8 cellular contexts compared by ENCODE assay signal in genomic region chr12:2582631-2583616, GRCh38.
DNase-seq lines count a peak whose midpoint lies in the region; ATAC-seq and TF ChIP-seq lines count a peak whose summit lies in the region.

No MANE protein-coding gene starts in this region.

- TF ChIP-seq CTCF in HL-60 (IDR thresholded peaks at IDR 0.05; ENCODE audit: insufficient read depth, low read length) (peak; percentile 48), adrenal gland (IDR thresholded peaks at IDR 0.05) (peak; percentile 38 to 95 (median 75)), psoas muscle (IDR thresholded peaks at IDR 0.05) (peak; percentile 92)

- intact Hi-C loops in adrenal gland (cut with DNase I) (loop anchor here (5.0 to 10.0 kb wide), 4 partner anchors 526 to 948 kb away; partner anchors contain the start of gene CACNA1C (in 1 of the 2)), left cardiac atrium (cut with DNase I) (loop anchor here in 1 of 2 donors (10.0 kb wide), 2 partner anchors 188 to 548 kb away; no protein-coding TSS in a partner anchor), psoas muscle (cut with DNase I) (loop anchor here (1.0 to 10.0 kb wide), 4 partner anchors 278 to 526 kb away; no protein-coding TSS in a partner anchor)

- TF ChIP-seq POLR2A in adrenal gland (IDR thresholded peaks at IDR 0.05): no peak

- no peaks in the 10 kb centered on the region for H3K36me3 ChIP-seq in SJCRH30
- no peaks in the 10 kb centered on the region for H3K36me3 ChIP-seq in adrenal gland (replicated peaks in 1 of 2)
- H3K36me3 ChIP-seq in psoas muscle (ENCODE audit: insufficient read depth in 1 of 2, low read depth in 1 of 2): no peaks in the 10 kb centered on the region

- H3K9me3 ChIP-seq in SJCRH30 (replicated peaks): no peaks in the 10 kb centered on the region
- no peaks in the 10 kb centered on the region for H3K9me3 ChIP-seq in adrenal gland (replicated peaks in 1 of 3)
- no peaks in the 10 kb centered on the region for H3K9me3 ChIP-seq in psoas muscle

- no peak overlapping the region for H3K27ac ChIP-seq in HL-60 (replicated peaks)
- H3K27ac ChIP-seq in SJCRH30: no peak overlapping the region
- no peak overlapping the region for H3K27ac ChIP-seq in adrenal gland
- H3K27ac ChIP-seq in psoas muscle: no peak overlapping the region

- ATAC-seq in left cardiac atrium: peak; percentile 92 to 96
- peak; percentile 88 to 93 (median 90) for ATAC-seq in psoas muscle
- no peak for ATAC-seq in GM21515 (IDR thresholded peaks at IDR 0.05; ENCODE audit: unreplicated experiment)
- ATAC-seq in GM21723 (IDR thresholded peaks at IDR 0.05; ENCODE audit: unreplicated experiment): no peak

- H3K4me3 ChIP-seq in HL-60 (replicated peaks; ENCODE audit: insufficient read depth, low read length) (no peak overlapping the region), SJCRH30 (no peak overlapping the region), adrenal gland (no peak overlapping the region), psoas muscle (no peak overlapping the region)

- no peaks in the 10 kb centered on the region for H3K27me3 ChIP-seq in HL-60 (ENCODE audit: insufficient read depth, poor library complexity, severe bottlenecking)
- H3K27me3 ChIP-seq in SJCRH30: peaks cover 47% of the 10 kb centered on the region
- H3K27me3 ChIP-seq in adrenal gland: no peaks in the 10 kb centered on the region
- peaks cover 0 to 54% (median 3%) of the 10 kb centered on the region in 3 donors for H3K27me3 ChIP-seq in psoas muscle (ENCODE audit: insufficient read depth in 3 of 3, low read length in 2 of 3)

- no peaks in the 10 kb centered on the region for H3K4me1 ChIP-seq in SJCRH30
- peaks cover 0 to 8% of the 10 kb centered on the region in 2 donors for H3K4me1 ChIP-seq in adrenal gland (replicated peaks in 1 of 2)
- H3K4me1 ChIP-seq in psoas muscle: peaks cover 7% of the 10 kb centered on the region

- peak; percentile 32 for DNase-seq in CMK (ENCODE audit: low read depth)
- DNase-seq in HL-60 (ENCODE audit: low read depth in 1 of 2, low spot score in 1 of 2): peak; percentile 34 to 63
- DNase-seq in SJCRH30: peak; percentile 11 to 23
- DNase-seq in adrenal gland: peak; percentile 34 to 78 (median 68)
- peak; percentile 76 for DNase-seq in left cardiac atrium
- peak; percentile 74 to 77 for DNase-seq in psoas muscle

- 15 to 51% (median 28%) methylated on average over 8 to 48 of the region's 48 CpGs for WGBS in adrenal gland, 4 donors
- 10 to 13% (median 11%) methylated on average over 43 to 48 of the region's 48 CpGs for WGBS in psoas muscle, 3 donors

Comparison
In these comparisons a context has a peak if more than half of its experiments do, and no peak if none do; other contexts are left out.
1. DNase-seq: peak in every context shown above with its lines; median percentile 76 in left cardiac atrium; 76 in psoas muscle; 68 in adrenal gland; 48 in HL-60; 32 in CMK; 17 in SJCRH30.
2. ATAC-seq: peak in left cardiac atrium (2 of 2) and psoas muscle (4 of 4); none in GM21515 (single experiment) and GM21723 (single experiment).
3. Peak in every context shown above with its lines, with median percentiles within 50 percentile points of each other: CTCF ChIP-seq.